ENCODE assay signal across 8 cellular contexts in genomic region chr2:216666461-216667233, GRCh38. TPM values are rescaled to one million over a fixed set of nuclear protein-coding genes. Genes with fewer than 3 reads are reported as not detected.
DNase-seq lines count a peak whose midpoint lies in the region; ATAC-seq and TF ChIP-seq lines count a peak whose summit lies in the region.

No MANE protein-coding gene starts in this region.

- no peak for TF ChIP-seq POLR2A in gastroesophageal sphincter (IDR thresholded peaks at IDR 0.05)
- TF ChIP-seq POLR2A in upper lobe of left lung (IDR thresholded peaks at IDR 0.05), result no peak

- peak; percentile 73 for DNase-seq in DMS53 (lab: John Stamatoyannopoulos, UW)
- peak; percentile 61 for DNase-seq in M059J (ENCODE audit: low read depth)
- peak; percentile 75 for DNase-seq in RWPE1 (ENCODE audit: low spot score)
- peak; percentile 39 for DNase-seq in activated gamma-delta T cell treated with anti-CD3 and anti-CD28 coated beads, Interleukin-2, amount 50 U/mL, for 16 hours (ENCODE audit: low read depth)
- no peak for DNase-seq in osteocyte (ENCODE audit: extremely low spot score, unreplicated experiment)
- peak in 1 of 2 donors; percentile 69 for DNase-seq in upper lobe of left lung

- H3K27me3 ChIP-seq in gastroesophageal sphincter (no peaks in the 10 kb centered on the region), upper lobe of left lung (no peaks in the 10 kb centered on the region)

- peak; percentile 95 for TF ChIP-seq CTCF in RWPE1 (conservative IDR thresholded peaks at IDR 0.05; ENCODE audit: low read depth)
- peak in 3 of 4 experiments; percentile 98 to 99 (median 99) for TF ChIP-seq CTCF in gastroesophageal sphincter (IDR thresholded peaks at IDR 0.05)
- peak; percentile 94 for TF ChIP-seq CTCF in osteocyte (IDR thresholded peaks at IDR 0.05)
- peak; percentile 93 to 97 (median 96) for TF ChIP-seq CTCF in upper lobe of left lung (IDR thresholded peaks at IDR 0.05)

- H3K4me3 Mint-ChIP-seq in osteocyte (ENCODE audit: unreplicated experiment), result peak overlapping the region; percentile 7

- CTCF ChIA-PET in RWPE1 (lab: Yijun Ruan, JAX), result interaction anchor here (0.5 to 3.6 kb wide), 13 partner anchors 11 to 221 kb away, joined by 3 to 63 read pairs (median 4); no protein-coding TSS in a partner anchor

- H3K9me3 ChIP-seq in gastroesophageal sphincter, result no peaks in the 10 kb centered on the region
- H3K9me3 ChIP-seq in upper lobe of left lung, result no peaks in the 10 kb centered on the region

- no peaks in the 10 kb centered on the region for H3K9me3 Mint-ChIP-seq in osteocyte (ENCODE audit: unreplicated experiment)

- WGBS in gastroesophageal sphincter (ENCODE audit: low coverage in 1 of 2), 2 donors, result 16 to 27% methylated on average over 5 to 7 of the region's 9 CpGs
- WGBS in upper lobe of left lung, 2 donors, result 15 to 34% methylated on average over 3 to 9 of the region's 9 CpGs

- peaks cover 22% of the 10 kb centered on the region for H3K4me1 Mint-ChIP-seq in osteocyte (ENCODE audit: unreplicated experiment)

- H3K36me3 Mint-ChIP-seq in osteocyte (ENCODE audit: unreplicated experiment), result peaks cover 42% of the 10 kb centered on the region

- peak overlapping the region; percentile 76 for H3K27ac Mint-ChIP-seq in osteocyte (ENCODE audit: unreplicated experiment)

- ATAC-seq in GM21825 (IDR thresholded peaks at IDR 0.05; ENCODE audit: unreplicated experiment) (peak; percentile 65), gastroesophageal sphincter (peak; percentile 46), upper lobe of left lung (ENCODE audit: low FRiP score in 2 of 2) (peak; percentile 77 to 86)

- no peak for TF ChIP-seq EP300 in gastroesophageal sphincter (IDR thresholded peaks at IDR 0.05)
- no peak for TF ChIP-seq EP300 in upper lobe of left lung (IDR thresholded peaks at IDR 0.05)

- H3K4me3 ChIP-seq in gastroesophageal sphincter (no peak overlapping the region), upper lobe of left lung (no peak overlapping the region)

- H3K27ac ChIP-seq in RWPE1 (peak overlapping the region; percentile 98), gastroesophageal sphincter (peak overlapping the region in 2 of 4 donors; percentile 63 to 75), upper lobe of left lung (no peak overlapping the region)

- H3K4me1 ChIP-seq in gastroesophageal sphincter (peaks cover 6 to 26% (median 15%) of the 10 kb centered on the region in 3 donors), upper lobe of left lung (peaks cover 5 to 9% (median 7%) of the 10 kb centered on the region in 4 donors)

- POLR2A ChIA-PET in RWPE1 (lab: Yijun Ruan, JAX; ENCODE audit: low non-redundant PET), result no interaction called here

- H3K27me3 Mint-ChIP-seq in osteocyte (ENCODE audit: unreplicated experiment), result no peaks in the 10 kb centered on the region

- H3K36me3 ChIP-seq in gastroesophageal sphincter (peaks cover 0 to 24% of the 10 kb centered on the region in 2 donors), upper lobe of left lung (no peaks in the 10 kb centered on the region)

RNA-seq across cellular contexts. Expression of gene IGFBP5, which starts 28.7 kb away (rescaled TPM):
- total RNA-seq in M059J (2014; rRNA removed; shearing (Covaris generic)), result 677 and 1,398 TPM in 2 replicates
- total RNA-seq in gastroesophageal sphincter (1,000 to 10,000 TPM in 1 of 4 donors, 100 to 1,000 TPM in 3; 313 to 1,402 (median 682) TPM), osteocyte (1,145 and 1,383 TPM in 2 replicates), upper lobe of left lung (100 to 1,000 TPM in 3 of 6 donors, 10 to 100 TPM in 3; 41.9 to 304 (median 95.5) TPM)

RNA-seq across cellular contexts. Expression of gene IGFBP2, which starts 33.4 kb away (rescaled TPM):
- total RNA-seq in M059J (2014; rRNA removed; shearing (Covaris generic)), result 7.6 and 12.6 TPM in 2 replicates
- 100 to 1,000 TPM; 137 to 449 (median 301) TPM for total RNA-seq in gastroesophageal sphincter
- 2,796 and 2,855 TPM in 2 replicates for total RNA-seq in osteocyte
- total RNA-seq in upper lobe of left lung, result 10 to 100 TPM; 16.8 to 82.8 (median 41.9) TPM
